ENCODE assay signal across 8 cellular contexts in genomic region chr6:29632789-29633531, GRCh38. TPM values are rescaled to one million over a fixed set of nuclear protein-coding genes. Genes with fewer than 3 reads are reported as not detected.
DNase-seq lines count a peak whose midpoint lies in the region; ATAC-seq, FAIRE-seq and TF ChIP-seq lines count a peak whose summit lies in the region.

Gene GABBR1 (minus strand): TSS chr6:29633183. CDS start chr6:29632385, 798 bp downstream.

- peak within 1 kb of the TSS; percentile 60 to 84 (median 65) for H3K4me3 ChIP-seq in mammary epithelial cell (replicated peaks in 1 of 3; ENCODE audit: insufficient read depth in 1 of 3, low read depth in 2 of 3, low read length in 3 of 3)
- H3K4me3 ChIP-seq in small intestine (ENCODE audit: low read depth in 1 of 2, low read length in 2 of 2): peak within 1 kb of the TSS; percentile 52 to 63

- no peaks in the 10 kb centered on the region for H3K27me3 ChIP-seq in mammary epithelial cell (ENCODE audit: insufficient read depth, low read length)
- H3K27me3 ChIP-seq in small intestine (ENCODE audit: control insufficient read depth in 2 of 2, insufficient read depth in 2 of 2, low read length in 2 of 2): peaks cover 0 to 7% of the 10 kb centered on the region in 2 donors

- peak within 1 kb of the TSS; percentile 79 for H3K27ac Mint-ChIP-seq in WTC11

- peak within 1 kb of the TSS; percentile 95 for H3K4me2 ChIP-seq in mammary epithelial cell (ENCODE audit: insufficient read depth, low read depth, low read length)

- H3K9ac ChIP-seq in mammary epithelial cell (ENCODE audit: insufficient read depth, low read length): peak within 1 kb of the TSS; percentile 42

- POLR2A ChIA-PET in WTC11 (lab: Charles Lee): interaction anchor here (0.6 to 1.8 kb wide), 8 partner anchors 9 to 433 kb away, joined by 3 to 16 read pairs (median 6); no protein-coding TSS in a partner anchor

- H4K20me1 ChIP-seq in mammary epithelial cell (ENCODE audit: insufficient read depth, low read length): no peaks in the 10 kb centered on the region

- WGBS in mammary epithelial cell (ENCODE audit: low coverage, missing lambda C conversion rate): 14% methylated on average over 9 of the region's 57 CpGs
- 0 to 1% (median 1%) methylated on average over 18 to 57 of the region's 57 CpGs for WGBS in small intestine, 3 donors

- peak within 1 kb of the TSS; percentile 95 for H2AFZ ChIP-seq in mammary epithelial cell (ENCODE audit: low read depth, low read length)

- H3K36me3 ChIP-seq in mammary epithelial cell (ENCODE audit: insufficient read depth, low read length) (no peaks in the 10 kb centered on the region), small intestine (ENCODE audit: control insufficient read depth in 2 of 2, insufficient read depth in 2 of 2, low read length in 2 of 2) (no peaks in the 10 kb centered on the region)

- intact Hi-C loops in mammary epithelial cell (cut with micrococcal nuclease): no loop called here

- dilution Hi-C loops in mammary epithelial cell (cut with HindIII; ENCODE audit: low sequenced_read_pairs): no loop called here

- no peaks in the 10 kb centered on the region for H3K36me3 Mint-ChIP-seq in WTC11

- H3K9me3 ChIP-seq in mammary epithelial cell (replicated peaks; ENCODE audit: insufficient read depth, low read length): no peaks in the 10 kb centered on the region
- peaks cover 2% of the 10 kb centered on the region for H3K9me3 ChIP-seq in small intestine (ENCODE audit: control insufficient read depth, low read depth)

- peak within 1 kb of the TSS; percentile 87 for H3K4me3 Mint-ChIP-seq in WTC11

- H3K4me1 ChIP-seq in mammary epithelial cell (ENCODE audit: insufficient read depth, low read length) (peaks cover 43% of the 10 kb centered on the region), small intestine (ENCODE audit: control insufficient read depth in 2 of 2, insufficient read depth in 1 of 2, low read depth in 1 of 2, low read length in 1 of 2) (peaks cover 0 to 4% of the 10 kb centered on the region in 2 donors)

- peaks cover 63% of the 10 kb centered on the region for H3K4me1 Mint-ChIP-seq in WTC11

- no peak for FAIRE-seq in small intestine (lab: Jason Lieb, UNC)

- in situ Hi-C loops in mammary epithelial cell (cut with MboI; ENCODE audit: low sequenced_read_pairs in 2 of 2): no loop called here

- no peak for TF ChIP-seq CTCF in GM10266 (IDR thresholded peaks at IDR 0.05; ENCODE audit: control insufficient read depth, insufficient read depth, low read depth, missing control alignments)
- no peak for TF ChIP-seq CTCF in WTC11 (IDR thresholded peaks at IDR 0.05)
- TF ChIP-seq CTCF in mammary epithelial cell (conservative IDR thresholded peaks at IDR 0.05 in 1 of 2, IDR thresholded peaks at IDR 0.05 in 1 of 2; ENCODE audit: extremely low read depth in 1 of 2, insufficient read depth in 1 of 2, low read depth in 1 of 2, low read length in 2 of 2): no peak

- peak; percentile 61 for ATAC-seq in HG02973 (IDR thresholded peaks at IDR 0.05; ENCODE audit: unreplicated experiment)
- ATAC-seq in WTC11: peak; percentile 51
- no peak for ATAC-seq in HG03025 (IDR thresholded peaks at IDR 0.05; ENCODE audit: low FRiP score, unreplicated experiment)

- H3K27ac ChIP-seq in mammary epithelial cell (ENCODE audit: insufficient read depth, low read depth, low read length) (peak within 1 kb of the TSS; percentile 22), small intestine (ENCODE audit: low read depth in 1 of 2, low read length in 1 of 2) (peak within 1 kb of the TSS in 1 of 2 donors; percentile 15)

- H3K79me2 ChIP-seq in mammary epithelial cell (ENCODE audit: insufficient read depth, low read length): peaks cover 10% of the 10 kb centered on the region

- no peaks in the 10 kb centered on the region for H3K27me3 Mint-ChIP-seq in WTC11 (ENCODE audit: low read depth)

- DNase-seq in GM10266 (ENCODE audit: extremely low spot score) (peak; percentile 96), NCI-H2196 (lab: John Stamatoyannopoulos, UW; ENCODE audit: unreplicated experiment) (peak; percentile 89), WTC11 (ENCODE audit: low spot score) (peak; percentile 90), mammary epithelial cell (peak; percentile 92), iPS-NIHi11 (ENCODE audit: low spot score) (peak; percentile 94), small intestine (peak; percentile 70)

- H3K9me3 Mint-ChIP-seq in WTC11: no peaks in the 10 kb centered on the region

- BruUV-seq in mammary epithelial cell (replicated peaks; lab: Mats Ljungman, UMichigan): no TSS peak

- CTCF ChIA-PET in WTC11 (lab: Charles Lee): interaction anchor here (1.1 to 2.2 kb wide), 12 partner anchors 9 to 105 kb away, joined by 3 to 43 read pairs (median 4); no protein-coding TSS in a partner anchor
- CTCF ChIA-PET in mammary epithelial cell (lab: Charles Lee; ENCODE audit: low non-redundant PET): interaction anchor here (0.5 to 0.8 kb wide), 6 partner anchors 17 to 1881 kb away, joined by 3 to 11 read pairs (median 5); no protein-coding TSS in a partner anchor

TF ChIP-seq in WTC11, 78 proteins besides CTCF, POLR2A, EP300 and RAD21 (continues in another document):
- TF ChIP-seq SP1 (CRISPR knock-in tag; conservative IDR thresholded peaks at IDR 0.05) (peak; percentile 87), MYBL2 (CRISPR knock-in tag; IDR thresholded peaks at IDR 0.05) (peak; percentile 50; the same call in 1 of the 2 replicates), ZNF423 (CRISPR knock-in tag; IDR thresholded peaks at IDR 0.05) (peak; percentile 31; the same call in 1 of the 2 replicates), ATF1 (CRISPR knock-in tag; IDR thresholded peaks at IDR 0.05) (0 out of 2 replicates have a peak, but pooled peaks have one; percentile 42), AFF4 (CRISPR knock-in tag; IDR thresholded peaks at IDR 0.05; ENCODE audit: borderline replicate concordance) (0 out of 2 replicates have a peak, but pooled peaks have one; percentile 23), FOXP1 (CRISPR knock-in tag; IDR thresholded peaks at IDR 0.05; ENCODE audit: borderline replicate concordance) (peak; percentile 72; the same call in 1 of the 2 replicates)
- TF ChIP-seq, protein P1, sequence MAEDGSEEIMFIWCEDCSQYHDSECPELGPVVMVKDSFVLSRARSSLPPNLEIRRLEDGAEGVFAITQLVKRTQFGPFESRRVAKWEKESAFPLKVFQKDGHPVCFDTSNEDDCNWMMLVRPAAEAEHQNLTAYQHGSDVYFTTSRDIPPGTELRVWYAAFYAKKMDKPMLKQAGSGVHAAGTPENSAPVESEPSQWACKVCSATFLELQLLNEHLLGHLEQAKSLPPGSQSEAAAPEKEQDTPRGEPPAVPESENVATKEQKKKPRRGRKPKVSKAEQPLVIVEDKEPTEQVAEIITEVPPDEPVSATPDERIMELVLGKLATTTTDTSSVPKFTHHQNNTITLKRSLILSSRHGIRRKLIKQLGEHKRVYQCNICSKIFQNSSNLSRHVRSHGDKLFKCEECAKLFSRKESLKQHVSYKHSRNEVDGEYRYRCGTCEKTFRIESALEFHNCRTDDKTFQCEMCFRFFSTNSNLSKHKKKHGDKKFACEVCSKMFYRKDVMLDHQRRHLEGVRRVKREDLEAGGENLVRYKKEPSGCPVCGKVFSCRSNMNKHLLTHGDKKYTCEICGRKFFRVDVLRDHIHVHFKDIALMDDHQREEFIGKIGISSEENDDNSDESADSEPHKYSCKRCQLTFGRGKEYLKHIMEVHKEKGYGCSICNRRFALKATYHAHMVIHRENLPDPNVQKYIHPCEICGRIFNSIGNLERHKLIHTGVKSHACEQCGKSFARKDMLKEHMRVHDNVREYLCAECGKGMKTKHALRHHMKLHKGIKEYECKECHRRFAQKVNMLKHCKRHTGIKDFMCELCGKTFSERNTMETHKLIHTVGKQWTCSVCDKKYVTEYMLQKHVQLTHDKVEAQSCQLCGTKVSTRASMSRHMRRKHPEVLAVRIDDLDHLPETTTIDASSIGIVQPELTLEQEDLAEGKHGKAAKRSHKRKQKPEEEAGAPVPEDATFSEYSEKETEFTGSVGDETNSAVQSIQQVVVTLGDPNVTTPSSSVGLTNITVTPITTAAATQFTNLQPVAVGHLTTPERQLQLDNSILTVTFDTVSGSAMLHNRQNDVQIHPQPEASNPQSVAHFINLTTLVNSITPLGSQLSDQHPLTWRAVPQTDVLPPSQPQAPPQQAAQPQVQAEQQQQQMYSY (CRISPR knock-in tag; IDR thresholded peaks at IDR 0.05): peak; percentile 51
- TF ChIP-seq, protein P2, sequence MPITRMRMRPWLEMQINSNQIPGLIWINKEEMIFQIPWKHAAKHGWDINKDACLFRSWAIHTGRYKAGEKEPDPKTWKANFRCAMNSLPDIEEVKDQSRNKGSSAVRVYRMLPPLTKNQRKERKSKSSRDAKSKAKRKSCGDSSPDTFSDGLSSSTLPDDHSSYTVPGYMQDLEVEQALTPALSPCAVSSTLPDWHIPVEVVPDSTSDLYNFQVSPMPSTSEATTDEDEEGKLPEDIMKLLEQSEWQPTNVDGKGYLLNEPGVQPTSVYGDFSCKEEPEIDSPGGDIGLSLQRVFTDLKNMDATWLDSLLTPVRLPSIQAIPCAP (CRISPR knock-in tag; IDR thresholded peaks at IDR 0.05): no peak

RNA-seq across cellular contexts. Expression of gene GABBR1, which starts in this region (rescaled TPM):
- total RNA-seq in WTC11 (2021) (82.5 to 107 TPM (median 83.0 TPM) in 3 replicates), mammary epithelial cell (10 to 100 TPM; 14.5 to 78.4 TPM)
- polyA plus RNA-seq in mammary epithelial cell (13.5 TPM), small intestine (10 to 100 TPM in 1 of 3 donors, 1 to 10 TPM in 1, under 1 TPM in 1; 0.22 to 12.0 (median 2.2) TPM)
- polyA minus RNA-seq in mammary epithelial cell: 47.3 TPM
